Comparison of ENCODE assay signal across 22 cellular contexts in the genomic region with DNA sequence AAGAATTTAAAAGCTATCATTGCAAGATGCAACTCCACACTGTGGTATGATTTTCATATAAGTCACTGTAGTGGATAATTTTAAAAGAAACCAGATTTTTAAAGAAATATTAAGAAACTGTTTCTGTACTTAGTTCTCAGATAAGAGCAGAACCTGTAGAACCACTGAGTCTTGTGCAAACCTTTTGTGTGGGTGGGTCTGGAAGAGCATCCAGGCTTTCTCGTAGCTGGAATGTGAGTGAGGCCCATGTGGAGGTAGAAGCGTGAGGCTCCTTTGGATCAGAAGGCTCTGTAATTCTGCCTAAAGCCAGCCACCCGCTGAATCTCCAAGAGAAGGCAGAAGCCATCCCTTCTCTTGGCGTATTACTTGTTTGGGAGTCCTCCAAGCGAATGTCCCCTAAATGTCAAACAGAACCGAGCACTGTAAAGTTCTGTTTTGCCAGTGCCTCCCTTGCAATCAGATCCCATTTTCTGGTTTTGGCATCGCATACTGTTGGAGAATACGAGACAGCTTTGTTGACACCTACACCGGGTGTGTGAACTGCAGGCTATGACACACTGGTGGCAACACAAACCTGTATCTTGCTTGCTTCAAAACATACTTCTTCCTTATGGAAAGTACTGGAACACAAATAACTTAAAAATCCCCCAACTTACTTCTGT.
DNase-seq lines count a peak whose midpoint lies in the region; ATAC-seq and TF ChIP-seq lines count a peak whose summit lies in the region.
"Had no signal": no experiment of that assay in that cellular context is flagged by ENCODE, and none has a peak within 500 bp of the region (broad histone marks: within the 10 kb centered on the region; RNA-seq: fewer than 3 reads in every experiment).

No MANE protein-coding gene starts in this region.

- in situ Hi-C loops in GM13976 (cut with MboI; ENCODE audit: low sequenced_read_pairs, unreplicated experiment) = no loop called here

- intact Hi-C loops in left ventricle myocardium inferior (cut with micrococcal nuclease) (no loop called here), right cardiac atrium (cut with DNase I) (no loop called here), mucosa of descending colon (cut with DNase I, micrococcal nuclease) (no loop called here)

- H3K36me3 ChIP-seq in left ventricle myocardium inferior (no peaks in the 10 kb centered on the region), mucosa of descending colon (ENCODE audit: low read depth) (no peaks in the 10 kb centered on the region)
- H3K36me3 ChIP-seq: adrenal gland, BLaER1, cardiac muscle cell, gastroesophageal sphincter, neutrophil, right atrium auricular region had no signal

- H3K36me3 Mint-ChIP-seq in chondrocyte (ENCODE audit: low read depth) (no peaks in the 10 kb centered on the region), type B pancreatic cell (no peaks in the 10 kb centered on the region)

- H3K4me3 Mint-ChIP-seq in chondrocyte (ENCODE audit: unreplicated experiment) (no peak overlapping the region), type B pancreatic cell (no peak overlapping the region)
- H3K4me3 Mint-ChIP-seq: T-helper 1 cell treated with Interleukin-12 subunit alpha and Interleukin-12 subunit beta and Interleukin-4 antibody, amounts not matched to agents 30 μg/mL and 1 μg/mL, for 36 hours had no signal

- H3K4me1 ChIP-seq in left ventricle myocardium inferior (peaks cover 16% of the 10 kb centered on the region), right cardiac atrium (ENCODE audit: control insufficient read depth, insufficient read depth, low read length) (peaks cover 2% of the 10 kb centered on the region), mucosa of descending colon (ENCODE audit: low read depth) (no peaks in the 10 kb centered on the region)
- H3K4me1 ChIP-seq: adrenal gland, BLaER1, gastroesophageal sphincter had no signal

- TF ChIP-seq CTCF in left ventricle myocardium inferior (IDR thresholded peaks at IDR 0.05; ENCODE audit: borderline replicate concordance) (no peak), chondrocyte (IDR thresholded peaks at IDR 0.05) (no peak), mucosa of descending colon (IDR thresholded peaks at IDR 0.05) (no peak), type B pancreatic cell (conservative IDR thresholded peaks at IDR 0.05) (no peak), GM13976 (IDR thresholded peaks at IDR 0.05; ENCODE audit: borderline replicate concordance, control extremely low read depth, extremely low read depth, insufficient read depth, missing control alignments) (no peak)

- H3K9me3 Mint-ChIP-seq in chondrocyte (ENCODE audit: low read depth) = no peaks in the 10 kb centered on the region
- no peaks in the 10 kb centered on the region for H3K9me3 Mint-ChIP-seq in type B pancreatic cell
- H3K9me3 Mint-ChIP-seq: T-helper 1 cell treated with Interleukin-12 subunit alpha and Interleukin-12 subunit beta and Interleukin-4 antibody, amounts not matched to agents 30 μg/mL and 1 μg/mL, for 36 hours had no signal

- 90% methylated on average over 9 of the region's 9 CpGs for WGBS in right cardiac atrium

- H3K9me3 ChIP-seq in left ventricle myocardium inferior (replicated peaks) = no peaks in the 10 kb centered on the region
- no peaks in the 10 kb centered on the region for H3K9me3 ChIP-seq in right cardiac atrium (ENCODE audit: control insufficient read depth, low read length)
- H3K9me3 ChIP-seq in mucosa of descending colon = no peaks in the 10 kb centered on the region
- H3K9me3 ChIP-seq: adrenal gland, BLaER1, gastroesophageal sphincter, neutrophil, right atrium auricular region had no signal

- H3K4me3 ChIP-seq in left ventricle myocardium inferior (no peak overlapping the region), right cardiac atrium (ENCODE audit: low read length) (no peak overlapping the region), mucosa of descending colon (no peak overlapping the region)
- H3K4me3 ChIP-seq: adrenal gland, BLaER1, cardiac muscle cell, gastroesophageal sphincter, right atrium auricular region had no signal

- H3K27ac Mint-ChIP-seq in chondrocyte (ENCODE audit: unreplicated experiment) (peak overlapping the region; percentile 82), type B pancreatic cell (peak overlapping the region; percentile 92)
- H3K27ac Mint-ChIP-seq: T-helper 1 cell treated with Interleukin-12 subunit alpha and Interleukin-12 subunit beta and Interleukin-4 antibody, amounts not matched to agents 30 μg/mL and 1 μg/mL, for 36 hours had no signal

- no peaks in the 10 kb centered on the region for H3K27me3 Mint-ChIP-seq in chondrocyte (ENCODE audit: low read depth)
- no peaks in the 10 kb centered on the region for H3K27me3 Mint-ChIP-seq in type B pancreatic cell

- H3K27ac ChIP-seq in left ventricle myocardium inferior (replicated peaks) = peak overlapping the region; percentile 72
- no peak overlapping the region for H3K27ac ChIP-seq in right cardiac atrium (ENCODE audit: low read length)
- H3K27ac ChIP-seq: BLaER1, cardiac muscle cell, gastroesophageal sphincter, neutrophil had no signal

- DNase-seq in left ventricle myocardium inferior (no peak), right cardiac atrium (no peak), chondrocyte (ENCODE audit: low spot score) (no peak), mucosa of descending colon (no peak), type B pancreatic cell (ENCODE audit: extremely low spot score, unreplicated experiment) (no peak), GM13976 (ENCODE audit: low spot score) (no peak), NCI-H2196 treated with DMSO at 0.1 percent for 48 hours (lab: John Stamatoyannopoulos, UW; ENCODE audit: unreplicated experiment) (no peak)
- no peak for DNase-seq in stimulated activated CD4-positive, alpha-beta T cell treated with anti-CD3 and anti-CD28 coated beads, Interleukin-4, amount 100 ng/mL, for 24 hours
- DNase-seq: activated CD4-positive, alpha-beta T cell treated with anti-CD3 and anti-CD28 coated beads, Interleukin-2, amount 50 U/mL, for 4 hours; activated CD8-positive, alpha-beta memory T cell treated with anti-CD3 and anti-CD28 coated beads, Interleukin-2, amount 50 U/mL, for 48 hours; activated effector memory CD4-positive, alpha-beta T cell treated with anti-CD3 and anti-CD28 coated beads, Interleukin-2, amount 50 U/mL, for 16 hours; adrenal gland; erythroblast; left cardiac atrium; NCI-H1436 treated with DMSO at 0.1 percent for 48 hours; SIG-M5 had no signal

- no peak for ATAC-seq in right cardiac atrium
- ATAC-seq in mucosa of descending colon = peak; percentile 38
- ATAC-seq: gastroesophageal sphincter had no signal

- H3K4me1 Mint-ChIP-seq in chondrocyte (ENCODE audit: low read depth) = peaks cover 62% of the 10 kb centered on the region
- peaks cover 41% of the 10 kb centered on the region for H3K4me1 Mint-ChIP-seq in type B pancreatic cell (ENCODE audit: unreplicated experiment)

- no peaks in the 10 kb centered on the region for H3K27me3 ChIP-seq in left ventricle myocardium inferior (ENCODE audit: low read depth)
- no peaks in the 10 kb centered on the region for H3K27me3 ChIP-seq in right cardiac atrium (ENCODE audit: control insufficient read depth, insufficient read depth)
- H3K27me3 ChIP-seq: adrenal gland, BLaER1, cardiac muscle cell, gastroesophageal sphincter, neutrophil, right atrium auricular region had no signal
